In genomic region chr11:74479340-74480123, GRCh38 we compare ENCODE assay signal across 25 cellular contexts. TPM values are rescaled to one million over a fixed set of nuclear protein-coding genes. Genes with fewer than 3 reads are reported as not detected.
DNase-seq lines count a peak whose midpoint lies in the region; ATAC-seq, FAIRE-seq and TF ChIP-seq lines count a peak whose summit lies in the region.
"Had no signal": no experiment of that assay in that cellular context is flagged by ENCODE, and none has a peak within 500 bp of the region (broad histone marks: within the 10 kb centered on the region; RNA-seq: fewer than 3 reads in every experiment).

No MANE protein-coding gene starts in this region.

- TF ChIP-seq POLR2A in K562 (conservative IDR thresholded peaks at IDR 0.05) (no peak), body of pancreas (IDR thresholded peaks at IDR 0.05) (no peak)

- TF ChIP-seq EP300 in K562 (IDR thresholded peaks at IDR 0.05; ENCODE audit: low read length) = no peak; the same call in 1 of the 2 replicates

- no peaks in the 10 kb centered on the region for H3K9me1 ChIP-seq in K562 (ENCODE audit: control insufficient read depth, insufficient read depth, low read length)

- no peak for FAIRE-seq in K562 (lab: Jason Lieb, UNC)
- FAIRE-seq: GM12891, H54, RCC 7860 had no signal

- WGBS in K562 (ENCODE audit: insufficient coverage, low coverage, missing lambda C conversion rate) = 11% methylated on average over 8 of the region's 9 CpGs
- WGBS in body of pancreas, 2 donors = 58 to 74% methylated on average over 9 of the region's 9 CpGs

- no peaks in the 10 kb centered on the region for H4K20me1 ChIP-seq in K562 (replicated peaks; ENCODE audit: control insufficient read depth, insufficient read depth, low read length)
- H4K20me1 ChIP-seq: BLaER1 treated with 17β-estradiol and CSF1 and Interleukin-3, amounts not matched to agents 10 nM and 100 nM had no signal

- H3K27me3 ChIP-seq in K562 (ENCODE audit: control insufficient read depth in 2 of 2, insufficient read depth in 2 of 2, low read length in 2 of 2) (no peaks in the 10 kb centered on the region), right atrium auricular region (no peaks in the 10 kb centered on the region), body of pancreas (no peaks in the 10 kb centered on the region)
- H3K27me3 ChIP-seq: BLaER1 treated with 17β-estradiol and CSF1 and Interleukin-3, amounts not matched to agents 10 nM and 100 nM had no signal

- DNase-seq in SHP77 (lab: John Stamatoyannopoulos, UW) = peak; percentile 30 to 63
- DNase-seq in SHP77 treated with DMSO at 0.1 percent for 48 hours (lab: John Stamatoyannopoulos, UW) = no peak
- peak; percentile 69 for DNase-seq in OCI-M1 (lab: John Stamatoyannopoulos, UW)
- DNase-seq in K562 (ENCODE audit: extremely low read depth in 1 of 4, low spot score in 3 of 4) = no peak
- no peak for DNase-seq in KG1 (lab: John Stamatoyannopoulos, UW)
- no peak for DNase-seq in right atrium auricular region (ENCODE audit: low spot score)
- DNase-seq in body of pancreas = no peak
- DNase-seq: CD4-positive, alpha-beta memory T cell; DMS153; NCI-H1105 treated with DMSO at 0.1 percent for 48 hours; NCI-H1694; NCI-H2081; NCI-H2171; NCI-H345; NCI-H524; NCI-H82 had no signal

- H3K9ac ChIP-seq in K562 (ENCODE audit: insufficient read depth in 1 of 2, low read depth in 2 of 2, low read length in 2 of 2) = no peak overlapping the region
- H3K9ac ChIP-seq: BLaER1 treated with 17β-estradiol and CSF1 and Interleukin-3, amounts not matched to agents 10 nM and 100 nM; KMS-11 had no signal

- no peak overlapping the region for H2AFZ ChIP-seq in K562 (ENCODE audit: low read depth, low read length)

- TF ChIP-seq CTCF in K562 (IDR thresholded peaks at IDR 0.05 in 2 of 3, conservative IDR thresholded peaks at IDR 0.05 in 1 of 3; ENCODE audit: insufficient read depth in 2 of 3, low read depth in 1 of 3, low read length in 3 of 3) (no peak), right atrium auricular region (IDR thresholded peaks at IDR 0.05) (no peak), body of pancreas (IDR thresholded peaks at IDR 0.05) (no peak)

- intact Hi-C loops in K562 (cut with micrococcal nuclease) = no loop called here
- intact Hi-C loops in body of pancreas (cut with DNase I) = no loop called here

- no peak overlapping the region for H3K4me3 ChIP-seq in K562
- no peak overlapping the region for H3K4me3 ChIP-seq in right atrium auricular region
- H3K4me3 ChIP-seq in body of pancreas = no peak overlapping the region
- H3K4me3 ChIP-seq: BLaER1 treated with 17β-estradiol and CSF1 and Interleukin-3, amounts not matched to agents 10 nM and 100 nM had no signal

- H3K27ac ChIP-seq in K562 (ENCODE audit: extremely low read depth, low read depth, low read length) = no peak overlapping the region
- H3K27ac ChIP-seq in right atrium auricular region = no peak overlapping the region
- H3K27ac ChIP-seq in body of pancreas = no peak overlapping the region
- H3K27ac ChIP-seq: 22Rv1; BLaER1 treated with 17β-estradiol and CSF1 and Interleukin-3, amounts not matched to agents 10 nM and 100 nM; KMS-11 had no signal

- ATAC-seq in K562 (peak; percentile 69), GM21381 (IDR thresholded peaks at IDR 0.05; ENCODE audit: unreplicated experiment) (no peak), body of pancreas (no peak)

- POLR2A ChIA-PET in K562 (lab: Yijun Ruan, JAX) = interaction anchor here (1.5 to 2.0 kb wide), 3 partner anchors 10 to 14 kb away, joined by 5 to 8 read pairs (median 6); partner anchors contain the start of gene LIPT2

- no peak overlapping the region for H3K4me2 ChIP-seq in K562 (ENCODE audit: insufficient read depth, low read length)
- H3K4me2 ChIP-seq: KMS-11 had no signal

- H3K4me1 ChIP-seq in K562 (replicated peaks in 1 of 2; ENCODE audit: control insufficient read depth in 2 of 2, insufficient read depth in 2 of 2, low read length in 2 of 2) (peaks cover 0 to 11% of the 10 kb centered on the region in 2 experiments; a peak in 2 of 5 replicates), right atrium auricular region (no peaks in the 10 kb centered on the region), body of pancreas (no peaks in the 10 kb centered on the region)

- CTCF ChIA-PET in K562 (lab: Yijun Ruan, JAX; ENCODE audit: low intra/inter-chr PET ratio) = no interaction called here

- no peaks in the 10 kb centered on the region for H3K79me2 ChIP-seq in K562 (ENCODE audit: control insufficient read depth, insufficient read depth, low read length)

- in situ Hi-C loops in K562 (cut with MboI) = no loop called here

- H3K9me3 ChIP-seq in K562 (replicated peaks; ENCODE audit: control insufficient read depth, insufficient read depth, low read depth, low read length) = no peaks in the 10 kb centered on the region
- H3K9me3 ChIP-seq in right atrium auricular region = no peaks in the 10 kb centered on the region
- no peaks in the 10 kb centered on the region for H3K9me3 ChIP-seq in body of pancreas

- H3K36me3 ChIP-seq in K562 (ENCODE audit: control insufficient read depth, insufficient read depth, low read length) (no peaks in the 10 kb centered on the region), right atrium auricular region (no peaks in the 10 kb centered on the region), body of pancreas (replicated peaks in 1 of 2; ENCODE audit: insufficient read depth in 1 of 2, low read depth in 2 of 2) (no peaks in the 10 kb centered on the region)
- H3K36me3 ChIP-seq: BLaER1 treated with 17β-estradiol and CSF1 and Interleukin-3, amounts not matched to agents 10 nM and 100 nM had no signal

- TF ChIP-seq RAD21 in K562 (CRISPR knock-in tag; conservative IDR thresholded peaks at IDR 0.05 in 1 of 2, IDR thresholded peaks at IDR 0.05 in 1 of 2) = no peak

- BruUV-seq in K562 (replicated peaks; lab: Mats Ljungman, UMichigan) = no TSS peak

TF ChIP-seq in K562, 482 proteins besides CTCF, POLR2A, EP300 and RAD21 (continues in another document):
- TF ChIP-seq L3MBTL2 (IDR thresholded peaks at IDR 0.05) = peak; percentile 60; the same call in 1 of the 2 replicates
- peak; percentile 51; the same call in 1 of the 2 replicates for TF ChIP-seq BHLHE40 (IDR thresholded peaks at IDR 0.05; ENCODE audit: low read length)
- TF ChIP-seq CBFA2T3 (IDR thresholded peaks at IDR 0.05) = peak; percentile 82
- TF ChIP-seq PKNOX1 (IDR thresholded peaks at IDR 0.05) = 0 out of 2 replicates have a peak, but pooled peaks have one; percentile 13
- TF ChIP-seq RAD51 (IDR thresholded peaks at IDR 0.05; ENCODE audit: borderline replicate concordance, low read depth) = no peak
- no peak for TF ChIP-seq DNMT1 (IDR thresholded peaks at IDR 0.05)

RNA-seq across cellular contexts. Expression of gene KCNE3, which starts 12.2 kb away (rescaled TPM):
- 2.7 and 3.5 TPM in 2 replicates for total RNA-seq in K562 (2011; cell fraction: chromatin; rRNA removed; ENCODE audit: low replicate concordance)
- 1.7 and 3.3 TPM in 2 replicates for total RNA-seq in K562 (2011; cell fraction: nucleolus; rRNA removed)
- 3.2 and 3.9 TPM in 2 replicates for total RNA-seq in K562 (2011; cell fraction: nucleoplasm; rRNA removed)
- 6.8 and 7.2 TPM in 2 replicates for total RNA-seq in K562 (2014; rRNA removed)
- 7.0 and 8.0 TPM in 2 replicates for total RNA-seq in K562 (2014; rRNA removed; fragmentation: Illumina TruSeq; extraction: Trizol)
- 5.2 and 5.7 TPM in 2 replicates for total RNA-seq in K562 (2015; rRNA removed; fragmentation: Illumina TruSeq; extraction: Trizol)
- total RNA-seq in K562 (2021) = 5.9 and 6.2 TPM in 2 replicates
- 2.0 and 2.4 TPM in 2 replicates for polyA plus RNA-seq in K562 (2011; rRNA removed)
- 1.8 and 3.4 TPM in 2 replicates for polyA plus RNA-seq in K562 (2011; cell fraction: cytosol; rRNA removed)
- 2.1 and 2.6 TPM in 2 replicates for polyA plus RNA-seq in K562 (2011; cell fraction: nucleus; rRNA removed)
- polyA plus RNA-seq in K562 (2012) = 6.7 and 11.4 TPM in 2 replicates
- 7.9 and 8.4 TPM in 2 replicates for polyA plus RNA-seq in K562 (2014; fragmentation: Illumina TruSeq; extraction: Trizol)
- 1 to 10 TPM; 1.6 to 2.3 TPM for polyA plus RNA-seq in K562 (2014; fragmentation: Nextera tagmentation; extraction: Ambion mirVana)
- 8.7 and 9.9 TPM in 2 replicates for polyA plus RNA-seq in K562 (2014; rRNA removed)
- 1.0 and 2.6 TPM in 2 replicates for polyA minus RNA-seq in K562 (2011; rRNA and poly(A)+ RNA removed)
- 1.4 and 1.6 TPM in 2 replicates for polyA minus RNA-seq in K562 (2011; cell fraction: cytosol; rRNA and poly(A)+ RNA removed)
- 0.67 TPM in 2 replicates for polyA minus RNA-seq in K562 (2011; cell fraction: nucleus; rRNA and poly(A)+ RNA removed)
- 1 to 10 TPM; 1.4 to 3.3 TPM for total RNA-seq in right atrium auricular region
- total RNA-seq in body of pancreas = 10 to 100 TPM in 1 of 2 donors, 1 to 10 TPM in 1; 7.6 to 10.9 TPM
- total RNA-seq: G401, SK-MEL-5 had no signal
- polyA plus RNA-seq: CD4-positive, alpha-beta memory T cell had no signal

RNA-seq across cellular contexts. Expression of gene LIPT2, which starts 14.0 kb away (rescaled TPM):
- 3.1 TPM in 1 of 2 replicates, not detected in the other for total RNA-seq in K562 (2011; cell fraction: chromatin; rRNA removed; ENCODE audit: low replicate concordance)
- 3.4 and 4.3 TPM in 2 replicates for total RNA-seq in K562 (2011; cell fraction: nucleolus; rRNA removed)
- 3.1 and 3.6 TPM in 2 replicates for total RNA-seq in K562 (2011; cell fraction: nucleoplasm; rRNA removed)
- total RNA-seq in K562 (2014; rRNA removed) (4.5 and 5.5 TPM in 2 replicates), K562 (2014; rRNA removed; fragmentation: Illumina TruSeq; extraction: Trizol) (2.3 and 3.3 TPM in 2 replicates), K562 (2015; rRNA removed; fragmentation: Illumina TruSeq; extraction: Trizol) (3.6 and 4.7 TPM in 2 replicates), K562 (2021) (2.6 and 2.9 TPM in 2 replicates), right atrium auricular region (1 to 10 TPM; 2.9 to 4.8 TPM), body of pancreas (10 to 100 TPM in 1 of 2 donors, 1 to 10 TPM in 1; 1.3 to 20.8 TPM)
- polyA plus RNA-seq in K562 (2011; rRNA removed) (4.5 and 5.2 TPM in 2 replicates), K562 (2014; fragmentation: Illumina TruSeq; extraction: Trizol) (3.3 and 4.3 TPM in 2 replicates), K562 (2014; fragmentation: Nextera tagmentation; extraction: Ambion mirVana) (1 to 10 TPM in 1 of 2 experiments, under 1 TPM in 1; 1.00 to 1.4 TPM), K562 (2014; rRNA removed) (2.9 and 3.5 TPM in 2 replicates)
- polyA plus RNA-seq in K562 (2011; cell fraction: cytosol; rRNA removed) = 4.2 and 6.6 TPM in 2 replicates
- polyA plus RNA-seq in K562 (2011; cell fraction: nucleus; rRNA removed) = 1.4 and 3.0 TPM in 2 replicates
- polyA plus RNA-seq in K562 (2012) = 2.8 and 3.9 TPM in 2 replicates
- 3.7 and 3.9 TPM in 2 replicates for polyA minus RNA-seq in K562 (2011; rRNA and poly(A)+ RNA removed)
- 2.1 and 2.7 TPM in 2 replicates for polyA minus RNA-seq in K562 (2011; cell fraction: cytosol; rRNA and poly(A)+ RNA removed)
- polyA minus RNA-seq in K562 (2011; cell fraction: nucleus; rRNA and poly(A)+ RNA removed) = 2.6 and 3.2 TPM in 2 replicates

Comparison
In these comparisons a context has a peak if more than half of its experiments do, and no peak if none do; other contexts are left out.
1. DNase-seq: peak in SHP77 (2 of 2) and OCI-M1 (single experiment); none in SHP77 treated with DMSO at 0.1 percent for 48 hours (single experiment), K562 (0 of 4), KG1 (single experiment), right atrium auricular region (single experiment) and body of pancreas (0 of 4).